In genomic region chr1:226960256-226960655, GRCh38 we compare ENCODE assay signal across 17 cellular contexts. TPM values are rescaled to one million over a fixed set of nuclear protein-coding genes. Genes with fewer than 3 reads are reported as not detected.
DNase-seq lines count a peak whose midpoint lies in the region; ATAC-seq and TF ChIP-seq lines count a peak whose summit lies in the region.
"Had no signal": no experiment of that assay in that cellular context is flagged by ENCODE, and none has a peak within 500 bp of the region (broad histone marks: within the 10 kb centered on the region; RNA-seq: fewer than 3 reads in every experiment).

No MANE protein-coding gene starts in this region.

- no peaks in the 10 kb centered on the region for H3K9me3 ChIP-seq in naive thymus-derived CD4-positive, alpha-beta T cell (ENCODE audit: control insufficient read depth in 2 of 3, low read length in 3 of 3)
- no peaks in the 10 kb centered on the region for H3K9me3 ChIP-seq in sigmoid colon
- no peaks in the 10 kb centered on the region for H3K9me3 ChIP-seq in upper lobe of right lung
- no peaks in the 10 kb centered on the region for H3K9me3 ChIP-seq in ovary
- H3K9me3 ChIP-seq: A549, BE2C had no signal

- no peak overlapping the region for H3K4me3 ChIP-seq in naive thymus-derived CD4-positive, alpha-beta T cell (ENCODE audit: low read length)
- no peak overlapping the region for H3K4me3 ChIP-seq in sigmoid colon
- H3K4me3 ChIP-seq in upper lobe of right lung: no peak overlapping the region
- H3K4me3 ChIP-seq in ovary: no peak overlapping the region
- H3K4me3 ChIP-seq: A549, GM23248 had no signal

- H3K27me3 Mint-ChIP-seq in activated T-helper 17 cell treated with anti-CD3 and anti-CD28 coated beads, Interleukin-2, amount 50 U/mL, for 72 hours: no peaks in the 10 kb centered on the region
- H3K27me3 Mint-ChIP-seq in naive thymus-derived CD4-positive, alpha-beta T cell: no peaks in the 10 kb centered on the region
- H3K27me3 Mint-ChIP-seq: CD4-positive, alpha-beta memory T cell had no signal

- DNase-seq in naive thymus-derived CD4-positive, alpha-beta T cell: no peak
- DNase-seq in sigmoid colon: peak; percentile 58
- DNase-seq in upper lobe of right lung: no peak
- no peak for DNase-seq in NCI-H1417 (lab: John Stamatoyannopoulos, UW)
- no peak for DNase-seq in GM10248 (ENCODE audit: extremely low spot score)
- no peak for DNase-seq in ovary
- DNase-seq: BE2C; CD4-positive, alpha-beta memory T cell; COR-L47; DMS153; DND-41; GDM1; GM23248 had no signal

- CTCF ChIA-PET in naive thymus-derived CD4-positive, alpha-beta T cell (lab: Charles Lee): no interaction called here
- CTCF ChIA-PET in GM10248 (lab: Yijun Ruan, JAX): no interaction called here

- POLR2A ChIA-PET in naive thymus-derived CD4-positive, alpha-beta T cell (lab: Charles Lee): no interaction called here
- POLR2A ChIA-PET in GM10248 (lab: Yijun Ruan, JAX): no interaction called here

- no peak overlapping the region for H3K4me3 Mint-ChIP-seq in activated T-helper 17 cell treated with anti-CD3 and anti-CD28 coated beads, Interleukin-2, amount 50 U/mL, for 72 hours
- H3K4me3 Mint-ChIP-seq in naive thymus-derived CD4-positive, alpha-beta T cell: no peak overlapping the region

- peaks cover 36% of the 10 kb centered on the region for H3K4me1 Mint-ChIP-seq in activated T-helper 17 cell treated with anti-CD3 and anti-CD28 coated beads, Interleukin-2, amount 50 U/mL, for 72 hours
- peaks cover 3 to 30% (median 24%) of the 10 kb centered on the region in 7 donors for H3K4me1 Mint-ChIP-seq in naive thymus-derived CD4-positive, alpha-beta T cell

- peaks cover 0 to 8% of the 10 kb centered on the region in 2 donors for H3K4me1 ChIP-seq in naive thymus-derived CD4-positive, alpha-beta T cell (ENCODE audit: control insufficient read depth in 2 of 2, insufficient read depth in 2 of 2, low read length in 2 of 2)
- H3K4me1 ChIP-seq in sigmoid colon (peaks cover 0 to 12% (median 9%) of the 10 kb centered on the region in 4 donors), upper lobe of right lung (peaks cover 3% of the 10 kb centered on the region), ovary (ENCODE audit: insufficient read depth) (peaks cover 2% of the 10 kb centered on the region)
- H3K4me1 ChIP-seq: A549, BE2C had no signal

- no peaks in the 10 kb centered on the region for H3K27me3 ChIP-seq in naive thymus-derived CD4-positive, alpha-beta T cell (ENCODE audit: control insufficient read depth in 2 of 2, insufficient read depth in 2 of 2, low read length in 2 of 2)
- H3K27me3 ChIP-seq in sigmoid colon (no peaks in the 10 kb centered on the region), upper lobe of right lung (no peaks in the 10 kb centered on the region), ovary (no peaks in the 10 kb centered on the region)
- H3K27me3 ChIP-seq: BE2C had no signal

- no peak overlapping the region for H3K27ac ChIP-seq in naive thymus-derived CD4-positive, alpha-beta T cell (ENCODE audit: low read depth, low read length)
- H3K27ac ChIP-seq in sigmoid colon (no peak overlapping the region), upper lobe of right lung (no peak overlapping the region), ovary (no peak overlapping the region)
- H3K27ac ChIP-seq: A549, C4-2B, GM23248 had no signal

- no peak for ATAC-seq in activated T-helper 17 cell treated with anti-CD3 and anti-CD28 coated beads, Interleukin-2, amount 50 U/mL, for 72 hours (replicated peaks)
- ATAC-seq in naive thymus-derived CD4-positive, alpha-beta T cell: peak; percentile 34
- ATAC-seq in upper lobe of right lung: peak; percentile 13
- ATAC-seq: A549, HCT116 had no signal

- 83 to 87% methylated on average over 5 of the region's 5 CpGs for WGBS in sigmoid colon, 2 donors
- WGBS in ovary, 3 donors: 80 to 85% (median 82%) methylated on average over 4 to 5 of the region's 5 CpGs

- peaks cover 0 to 41% (median 0%) of the 10 kb centered on the region in 3 experiments for H3K36me3 ChIP-seq in naive thymus-derived CD4-positive, alpha-beta T cell (ENCODE audit: control insufficient read depth in 2 of 3, insufficient read depth in 3 of 3, low read length in 3 of 3)
- H3K36me3 ChIP-seq in sigmoid colon (peaks cover 0 to 24% (median 8%) of the 10 kb centered on the region in 4 donors), upper lobe of right lung (peaks cover 5% of the 10 kb centered on the region), ovary (no peaks in the 10 kb centered on the region)

- TF ChIP-seq POLR2A in sigmoid colon (IDR thresholded peaks at IDR 0.05) (no peak), ovary (IDR thresholded peaks at IDR 0.05) (no peak)

- TF ChIP-seq CTCF in sigmoid colon (IDR thresholded peaks at IDR 0.05) (no peak), upper lobe of right lung (IDR thresholded peaks at IDR 0.05) (no peak), GM10248 (IDR thresholded peaks at IDR 0.05; ENCODE audit: control extremely low read depth, extremely low read depth, low read depth, missing control alignments) (no peak), ovary (IDR thresholded peaks at IDR 0.05) (no peak)

- TF ChIP-seq EP300 in sigmoid colon (IDR thresholded peaks at IDR 0.05) (no peak), ovary (IDR thresholded peaks at IDR 0.05) (no peak)

- intact Hi-C loops in naive thymus-derived CD4-positive, alpha-beta T cell (cut with micrococcal nuclease): no loop called here
- intact Hi-C loops in sigmoid colon (cut with DNase I): no loop called here
- intact Hi-C loops in upper lobe of right lung (cut with DNase I): no loop called here
- intact Hi-C loops in ovary (cut with DNase I): loop anchor here in 1 of 4 donors (5.0 kb wide), 1 partner anchor 602 kb away; the partner anchor contains the start of gene ZNF678

- H3K27ac Mint-ChIP-seq in activated T-helper 17 cell treated with anti-CD3 and anti-CD28 coated beads, Interleukin-2, amount 50 U/mL, for 72 hours: peak overlapping the region; percentile 83
- H3K27ac Mint-ChIP-seq in naive thymus-derived CD4-positive, alpha-beta T cell: no peak overlapping the region

- no peaks in the 10 kb centered on the region for H3K9me3 Mint-ChIP-seq in activated T-helper 17 cell treated with anti-CD3 and anti-CD28 coated beads, Interleukin-2, amount 50 U/mL, for 72 hours
- H3K9me3 Mint-ChIP-seq in naive thymus-derived CD4-positive, alpha-beta T cell: peaks cover 0 to 15% (median 0%) of the 10 kb centered on the region in 11 donors

- peaks cover 9% of the 10 kb centered on the region for H3K36me3 Mint-ChIP-seq in activated T-helper 17 cell treated with anti-CD3 and anti-CD28 coated beads, Interleukin-2, amount 50 U/mL, for 72 hours (ENCODE audit: low read depth)
- H3K36me3 Mint-ChIP-seq in naive thymus-derived CD4-positive, alpha-beta T cell: peaks cover 0 to 30% (median 25%) of the 10 kb centered on the region in 5 donors

RNA-seq across cellular contexts. Expression of gene COQ8A, which starts 20.2 kb away (rescaled TPM):
- total RNA-seq in activated T-helper 17 cell treated with anti-CD3 and anti-CD28 coated beads, Interleukin-2, amount 50 U/mL, for 72 hours: 10 to 100 TPM; 28.8 to 43.1 TPM
- total RNA-seq in naive thymus-derived CD4-positive, alpha-beta T cell: 10 to 100 TPM; 34.1 to 83.4 (median 67.8) TPM
- 10 to 100 TPM; 45.9 to 66.3 TPM for polyA plus RNA-seq in naive thymus-derived CD4-positive, alpha-beta T cell
- total RNA-seq in sigmoid colon (100 to 1,000 TPM in 2 of 4 donors, 10 to 100 TPM in 2; 57.8 to 129 (median 91.6) TPM), upper lobe of right lung (30.6 TPM), ovary (100 to 1,000 TPM in 1 of 7 donors, 10 to 100 TPM in 6; 37.4 to 101 (median 71.2) TPM)
- polyA plus RNA-seq in sigmoid colon (10 to 100 TPM; 20.3 to 60.2 (median 20.4) TPM), ovary (10 to 100 TPM; 37.5 to 59.9 TPM)
